In genomic region chr9:92029553-92029952, GRCh38 we compare ENCODE assay signal across 20 cellular contexts.
DNase-seq lines count a peak whose midpoint lies in the region; ATAC-seq, FAIRE-seq and TF ChIP-seq lines count a peak whose summit lies in the region.
"Had no signal": no experiment of that assay in that cellular context is flagged by ENCODE, and none has a peak within 500 bp of the region (broad histone marks: within the 10 kb centered on the region; RNA-seq: fewer than 3 reads in every experiment).

No MANE protein-coding gene starts in this region.

- no peaks in the 10 kb centered on the region for H3K27me3 Mint-ChIP-seq in WTC11 (ENCODE audit: low read depth)
- no peaks in the 10 kb centered on the region for H3K27me3 Mint-ChIP-seq in progenitor cell of endocrine pancreas
- H3K27me3 Mint-ChIP-seq: dendritic cell treated with granulocyte-macrophage colony-stimulating factor and Interleukin-4, amounts not matched to agents 40 ng/mL and 50 ng/mL, for 4 days; naive thymus-derived CD8-positive, alpha-beta T cell; T-cell had no signal

- ATAC-seq in WTC11 (peak; percentile 42), GM21825 (IDR thresholded peaks at IDR 0.05; ENCODE audit: unreplicated experiment) (no peak)
- ATAC-seq: activated CD8-positive, alpha-beta T cell treated with anti-CD3 and anti-CD28 coated beads, Interleukin-2, amount 10 ng/mL, durations not matched to agents 7 days and 5 days; activated naive CD4-positive, alpha-beta T cell treated with anti-CD3 and anti-CD28 coated beads, Interleukin-2, amount 50 U/mL, for 72 hours; activated T-cell treated with anti-CD3 and anti-CD28 coated beads, Interleukin-2, amount 50 U/mL, for 72 hours; body of pancreas; naive thymus-derived CD8-positive, alpha-beta T cell; T-cell had no signal

- TF ChIP-seq CTCF in WTC11 (IDR thresholded peaks at IDR 0.05) (no peak), fibroblast of villous mesenchyme (IDR thresholded peaks at IDR 0.05; ENCODE audit: insufficient read depth, low read depth, low read length) (peak; percentile 34), progenitor cell of endocrine pancreas (IDR thresholded peaks at IDR 0.05; ENCODE audit: unreplicated experiment) (peak; percentile 48)

- CTCF ChIA-PET in WTC11 (lab: Charles Lee), result interaction anchor here (1.0 to 2.0 kb wide), 3 partner anchors 10 to 271 kb away, joined by 3 to 7 read pairs (median 4); no protein-coding TSS in a partner anchor

- H3K36me3 Mint-ChIP-seq in WTC11, result peaks cover 26% of the 10 kb centered on the region
- H3K36me3 Mint-ChIP-seq in progenitor cell of endocrine pancreas (ENCODE audit: insufficient read depth), result peaks cover 11% of the 10 kb centered on the region

- peak; percentile 45 for FAIRE-seq in H54 (lab: Jason Lieb, UNC)

- H3K4me3 Mint-ChIP-seq in WTC11 (no peak overlapping the region), progenitor cell of endocrine pancreas (ENCODE audit: low read depth) (no peak overlapping the region)
- H3K4me3 Mint-ChIP-seq: activated CD8-positive, alpha-beta T cell treated with anti-CD3 and anti-CD28 coated beads, Interleukin-2, amount 10 ng/mL, durations not matched to agents 7 days and 5 days; activated T-cell treated with anti-CD3 and anti-CD28 coated beads, Interleukin-2, amount 50 U/mL, for 72 hours; dendritic cell treated with granulocyte-macrophage colony-stimulating factor and Interleukin-4, amounts not matched to agents 40 ng/mL and 50 ng/mL, for 4 days; naive thymus-derived CD8-positive, alpha-beta T cell; T-cell had no signal

- H3K4me3 ChIP-seq in fibroblast of villous mesenchyme (ENCODE audit: low read depth, low read length), result no peak overlapping the region
- H3K4me3 ChIP-seq: BLaER1 treated with 17β-estradiol and CSF1 and Interleukin-3, amounts not matched to agents 10 nM and 100 nM; body of pancreas; suprapubic skin had no signal

- TF ChIP-seq POLR2A in H54 (IDR thresholded peaks at IDR 0.05; ENCODE audit: low read depth, low read length), result no peak

- DNase-seq in H54 (ENCODE audit: insufficient read length, low spot score) (no peak), WTC11 (ENCODE audit: low spot score) (no peak), fibroblast of villous mesenchyme (ENCODE audit: low read depth) (no peak), progenitor cell of endocrine pancreas (ENCODE audit: low spot score, unreplicated experiment) (no peak), kidney tubule cell (ENCODE audit: low spot score) (no peak), NCI-H1930 (lab: John Stamatoyannopoulos, UW) (no peak)
- DNase-seq: activated CD8-positive, alpha-beta T cell treated with anti-CD3 and anti-CD28 coated beads, Interleukin-2, amount 10 ng/mL, durations not matched to agents 7 days and 5 days; activated T-cell treated with anti-CD3 and anti-CD28 coated beads, Interleukin-2, amount 50 U/mL, for 72 hours; body of pancreas; GOT3; head of caudate nucleus; naive thymus-derived CD8-positive, alpha-beta T cell; NCI-H187 treated with DMSO at 0.1 percent for 48 hours; NK-92 treated with Interleukin-12 subunit alpha and Interleukin-12 subunit beta, amount 100 ng/mL, for 24 hours; T-cell had no signal

- H3K27ac Mint-ChIP-seq in WTC11 (no peak overlapping the region; the same call in 1 of the 2 replicates), progenitor cell of endocrine pancreas (no peak overlapping the region)
- H3K27ac Mint-ChIP-seq: activated CD8-positive, alpha-beta T cell treated with anti-CD3 and anti-CD28 coated beads, Interleukin-2, amount 10 ng/mL, durations not matched to agents 7 days and 5 days; activated T-cell treated with anti-CD3 and anti-CD28 coated beads, Interleukin-2, amount 50 U/mL, for 72 hours; dendritic cell treated with granulocyte-macrophage colony-stimulating factor and Interleukin-4, amounts not matched to agents 40 ng/mL and 50 ng/mL, for 4 days; T-cell had no signal

- no peaks in the 10 kb centered on the region for H3K9me3 Mint-ChIP-seq in WTC11
- no peaks in the 10 kb centered on the region for H3K9me3 Mint-ChIP-seq in progenitor cell of endocrine pancreas (ENCODE audit: low read depth)
- H3K9me3 Mint-ChIP-seq: activated naive CD4-positive, alpha-beta T cell treated with anti-CD3 and anti-CD28 coated beads, Interleukin-2, amount 50 U/mL, for 72 hours; activated T-cell treated with anti-CD3 and anti-CD28 coated beads, Interleukin-2, amount 50 U/mL, for 72 hours; dendritic cell treated with granulocyte-macrophage colony-stimulating factor and Interleukin-4, amounts not matched to agents 40 ng/mL and 50 ng/mL, for 4 days; naive thymus-derived CD8-positive, alpha-beta T cell had no signal

- POLR2A ChIA-PET in WTC11 (lab: Charles Lee), result interaction anchor here (0.7 kb wide), 1 partner anchor 10 kb away, joined by 3 read pairs; no protein-coding TSS in a partner anchor

- H3K4me1 Mint-ChIP-seq in WTC11, result no peaks in the 10 kb centered on the region
- H3K4me1 Mint-ChIP-seq in progenitor cell of endocrine pancreas (ENCODE audit: low read depth), result no peaks in the 10 kb centered on the region
- H3K4me1 Mint-ChIP-seq: T-cell had no signal

TF ChIP-seq in WTC11, 78 proteins besides CTCF, POLR2A, EP300 and RAD21 (continues in another document):
- no peak for TF ChIP-seq ZNF232 (CRISPR knock-in tag; IDR thresholded peaks at IDR 0.05)
- TF ChIP-seq, protein P1, sequence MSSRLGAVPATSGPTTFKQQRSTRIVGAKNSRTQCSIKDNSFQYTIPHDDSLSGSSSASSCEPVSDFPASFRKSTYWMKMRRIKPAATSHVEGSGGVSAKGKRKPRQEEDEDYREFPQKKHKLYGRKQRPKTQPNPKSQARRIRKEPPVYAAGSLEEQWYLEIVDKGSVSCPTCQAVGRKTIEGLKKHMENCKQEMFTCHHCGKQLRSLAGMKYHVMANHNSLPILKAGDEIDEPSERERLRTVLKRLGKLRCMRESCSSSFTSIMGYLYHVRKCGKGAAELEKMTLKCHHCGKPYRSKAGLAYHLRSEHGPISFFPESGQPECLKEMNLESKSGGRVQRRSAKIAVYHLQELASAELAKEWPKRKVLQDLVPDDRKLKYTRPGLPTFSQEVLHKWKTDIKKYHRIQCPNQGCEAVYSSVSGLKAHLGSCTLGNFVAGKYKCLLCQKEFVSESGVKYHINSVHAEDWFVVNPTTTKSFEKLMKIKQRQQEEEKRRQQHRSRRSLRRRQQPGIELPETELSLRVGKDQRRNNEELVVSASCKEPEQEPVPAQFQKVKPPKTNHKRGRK (CRISPR knock-in tag; IDR thresholded peaks at IDR 0.05; ENCODE audit: borderline replicate concordance), result no peak
- TF ChIP-seq SP1 (CRISPR knock-in tag; conservative IDR thresholded peaks at IDR 0.05), result no peak
- TF ChIP-seq SMAD3 (CRISPR knock-in tag; IDR thresholded peaks at IDR 0.05; ENCODE audit: borderline replicate concordance), result no peak
- TF ChIP-seq, protein P2, sequence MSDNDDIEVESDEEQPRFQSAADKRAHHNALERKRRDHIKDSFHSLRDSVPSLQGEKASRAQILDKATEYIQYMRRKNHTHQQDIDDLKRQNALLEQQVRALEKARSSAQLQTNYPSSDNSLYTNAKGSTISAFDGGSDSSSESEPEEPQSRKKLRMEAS (CRISPR knock-in tag; IDR thresholded peaks at IDR 0.05), result no peak
- TF ChIP-seq SOX15 (CRISPR knock-in tag; IDR thresholded peaks at IDR 0.05), result no peak
- TF ChIP-seq ELF4 (CRISPR knock-in tag; IDR thresholded peaks at IDR 0.05; ENCODE audit: low read depth), result no peak
- TF ChIP-seq ZNF671 (CRISPR knock-in tag; IDR thresholded peaks at IDR 0.05), result no peak
- TF ChIP-seq, protein P3, sequence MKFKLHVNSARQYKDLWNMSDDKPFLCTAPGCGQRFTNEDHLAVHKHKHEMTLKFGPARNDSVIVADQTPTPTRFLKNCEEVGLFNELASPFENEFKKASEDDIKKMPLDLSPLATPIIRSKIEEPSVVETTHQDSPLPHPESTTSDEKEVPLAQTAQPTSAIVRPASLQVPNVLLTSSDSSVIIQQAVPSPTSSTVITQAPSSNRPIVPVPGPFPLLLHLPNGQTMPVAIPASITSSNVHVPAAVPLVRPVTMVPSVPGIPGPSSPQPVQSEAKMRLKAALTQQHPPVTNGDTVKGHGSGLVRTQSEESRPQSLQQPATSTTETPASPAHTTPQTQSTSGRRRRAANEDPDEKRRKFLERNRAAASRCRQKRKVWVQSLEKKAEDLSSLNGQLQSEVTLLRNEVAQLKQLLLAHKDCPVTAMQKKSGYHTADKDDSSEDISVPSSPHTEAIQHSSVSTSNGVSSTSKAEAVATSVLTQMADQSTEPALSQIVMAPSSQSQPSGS (CRISPR knock-in tag; IDR thresholded peaks at IDR 0.05; ENCODE audit: borderline replicate concordance, low read depth), result no peak
- no peak for TF ChIP-seq ZNF281 (CRISPR knock-in tag; IDR thresholded peaks at IDR 0.05)
- no peak for TF ChIP-seq GTF2I (CRISPR knock-in tag; conservative IDR thresholded peaks at IDR 0.05)
- TF ChIP-seq ESRRA (CRISPR knock-in tag; IDR thresholded peaks at IDR 0.05; ENCODE audit: borderline replicate concordance), result no peak
- no peak for TF ChIP-seq MLX (CRISPR knock-in tag; IDR thresholded peaks at IDR 0.05)
- no peak for TF ChIP-seq ZNF416 (CRISPR knock-in tag; IDR thresholded peaks at IDR 0.05)
- TF ChIP-seq CBFB (CRISPR knock-in tag; IDR thresholded peaks at IDR 0.05; ENCODE audit: low read depth), result no peak
